ENCODE assay signal across 21 cellular contexts in genomic region chr4:176894498-176894897, GRCh38.
"Had no signal": no experiment of that assay in that cellular context is flagged by ENCODE, and none has a peak within 500 bp of the region (broad histone marks: within the 10 kb centered on the region; RNA-seq: fewer than 3 reads in every experiment).

No MANE protein-coding gene starts in this region.

- H3K4me2 ChIP-seq: KMS-11 had no signal

- H3K9ac ChIP-seq: KMS-11 had no signal

- H3K9me3 ChIP-seq: Peyer's patch had no signal

- H3K4me3 ChIP-seq: cardiac muscle cell, Peyer's patch had no signal

- H3K4me1 ChIP-seq: Peyer's patch had no signal

- DNase-seq: activated CD4-positive, alpha-beta memory T cell treated with anti-CD3 and anti-CD28 coated beads, Interleukin-2, amount 10 ng/mL, durations not matched to agents 7 days and 5 days; activated CD4-positive, alpha-beta T cell treated with anti-CD3 and anti-CD28 coated beads for 36 hours; activated CD4-positive, alpha-beta T cell treated with anti-CD3 and anti-CD28 coated beads, Interleukin-2, amount 50 U/mL, for 1 hour; activated CD8-positive, alpha-beta memory T cell treated with anti-CD3 and anti-CD28 coated beads, Interleukin-2, amount 50 U/mL, for 4 hours; activated gamma-delta T cell treated with Interleukin-2 at 50 U/mL for 16 hours; activated naive CD4-positive, alpha-beta T cell treated with anti-CD3 and anti-CD28 coated beads, Interleukin-2, amount 10 ng/mL, durations not matched to agents 7 days and 5 days; activated naive CD8-positive, alpha-beta T cell treated with anti-CD3 and anti-CD28 coated beads for 36 hours; activated T-cell treated with anti-CD3 and anti-CD28 coated beads, Interleukin-2, amount 50 U/mL, for 72 hours; brain microvascular endothelial cell; MM.1S; NCI-H1105; NCI-H1436 treated with DMSO at 0.1 percent for 48 hours; NCI-H187; NCI-H2081; NCI-H524; Peyer's patch; SHP77 treated with DMSO at 0.1 percent for 48 hours; T-cell; WERI-Rb-1 had no signal

- H3K36me3 ChIP-seq: brain microvascular endothelial cell, cardiac muscle cell, Peyer's patch, WERI-Rb-1 had no signal

- H3K27me3 ChIP-seq: brain microvascular endothelial cell, cardiac muscle cell, Peyer's patch had no signal

- H3K27ac ChIP-seq: brain microvascular endothelial cell, cardiac muscle cell, KMS-11, Peyer's patch, WERI-Rb-1 had no signal
